ENCODE assay signal across 32 cellular contexts in the genomic region with DNA sequence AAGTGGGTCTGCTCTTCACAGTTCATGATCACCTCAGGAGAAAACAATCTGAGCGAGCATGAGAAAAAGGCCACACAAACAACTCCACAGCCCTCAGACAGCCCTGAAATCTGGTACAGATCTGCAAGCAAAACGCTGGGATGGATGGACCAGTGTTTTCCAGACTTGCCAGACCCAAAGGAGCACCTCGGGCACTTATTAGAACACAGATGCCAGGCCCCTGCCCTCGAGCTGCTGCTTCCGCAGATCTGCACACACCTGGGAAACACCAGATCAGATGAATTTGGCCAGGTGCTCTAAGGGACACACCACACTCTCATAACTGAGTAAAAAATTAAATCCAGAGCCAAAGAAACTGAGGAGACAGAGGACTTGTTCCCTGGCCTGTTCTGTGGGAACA.
"Had no signal": no experiment of that assay in that cellular context is flagged by ENCODE, and none has a peak within 500 bp of the region (broad histone marks: within the 10 kb centered on the region; RNA-seq: fewer than 3 reads in every experiment).

No MANE protein-coding gene starts in this region.

- H3K9me3 Mint-ChIP-seq: activated CD4-positive, alpha-beta T cell treated with anti-CD3 and anti-CD28 coated beads, Interleukin-2, amount 10 ng/mL, durations not matched to agents 24 days and 14 days; activated naive CD4-positive, alpha-beta T cell treated with anti-CD3 and anti-CD28 coated beads for 36 hours; activated naive CD4-positive, alpha-beta T cell treated with anti-CD3 and anti-CD28 coated beads, Interleukin-2, amount 50 U/mL, for 24 hours; activated naive CD8-positive, alpha-beta T cell treated with anti-CD3 and anti-CD28 coated beads for 36 hours; activated naive CD8-positive, alpha-beta T cell treated with anti-CD3 and anti-CD28 coated beads, Interleukin-2, amount 50 U/mL, for 24 hours; activated T-helper 1 cell treated with anti-CD3 and anti-CD28 coated beads, Interleukin-12 subunit alpha, Interleukin-12 subunit beta, Interleukin-2, Interleukin-4 antibody, amounts not matched to agents 30 ng/mL and 10 ng/mL and 1 ng/mL, durations not matched to agents 14 hours and 24 hours and 36 hours; activated T-helper 2 cell treated with anti-CD3 and anti-CD28 coated beads, Interferon-gamma antibody, Interleukin-2, Interleukin-4, amounts not matched to agents 10 μg/mL and 5 μg/mL and 100 μg/mL, durations not matched to agents 14 hours and 24 hours and 36 hours; T-helper 2 cell treated with Interferon-gamma antibody and Interleukin-4, amounts not matched to agents 5 μg/mL and 100 μg/mL, for 36 hours had no signal

- H3K9me3 ChIP-seq: adrenal gland, body of pancreas, esophagus muscularis mucosa, gastroesophageal sphincter had no signal

- H3K27me3 ChIP-seq: adrenal gland, body of pancreas, esophagus muscularis mucosa, foreskin keratinocyte, gastroesophageal sphincter had no signal

- H3K4me1 Mint-ChIP-seq: activated CD4-positive, alpha-beta T cell treated with anti-CD3 and anti-CD28 coated beads for 36 hours; activated CD4-positive, alpha-beta T cell treated with anti-CD3 and anti-CD28 coated beads, Interleukin-2, amount 10 ng/mL, durations not matched to agents 24 days and 14 days; activated CD8-positive, alpha-beta memory T cell treated with anti-CD3 and anti-CD28 coated beads, Interleukin-2, amount 10 ng/mL, durations not matched to agents 7 days and 5 days; activated naive CD4-positive, alpha-beta T cell treated with anti-CD3 and anti-CD28 coated beads, Interleukin-2, amount 50 U/mL, for 24 hours; activated naive CD8-positive, alpha-beta T cell treated with anti-CD3 and anti-CD28 coated beads for 36 hours; activated naive CD8-positive, alpha-beta T cell treated with anti-CD3 and anti-CD28 coated beads, Interleukin-2, amount 50 U/mL, for 24 hours; T-helper 17 cell had no signal

- H3K4me3 ChIP-seq: adrenal gland, body of pancreas, esophagus muscularis mucosa, gastroesophageal sphincter had no signal

- H3K27ac Mint-ChIP-seq: activated CD4-positive, alpha-beta memory T cell treated with anti-CD3 and anti-CD28 coated beads for 36 hours; activated CD4-positive, alpha-beta T cell treated with anti-CD3 and anti-CD28 coated beads for 36 hours; activated CD4-positive, alpha-beta T cell treated with anti-CD3 and anti-CD28 coated beads, Interleukin-2, amount 10 ng/mL, durations not matched to agents 24 days and 14 days; activated CD8-positive, alpha-beta memory T cell treated with anti-CD3 and anti-CD28 coated beads, Interleukin-2, amount 10 ng/mL, durations not matched to agents 7 days and 5 days; activated CD8-positive, alpha-beta T cell treated with anti-CD3 and anti-CD28 coated beads, Interleukin-2, amount 10 ng/mL, durations not matched to agents 7 days and 5 days; activated naive CD4-positive, alpha-beta T cell treated with anti-CD3 and anti-CD28 coated beads for 36 hours; activated naive CD4-positive, alpha-beta T cell treated with anti-CD3 and anti-CD28 coated beads, Interleukin-2, amount 50 U/mL, for 24 hours; activated naive CD8-positive, alpha-beta T cell treated with anti-CD3 and anti-CD28 coated beads for 36 hours; activated naive CD8-positive, alpha-beta T cell treated with anti-CD3 and anti-CD28 coated beads, Interleukin-2, amount 50 U/mL, for 24 hours; activated T-helper 1 cell treated with anti-CD3 and anti-CD28 coated beads, Interleukin-12 subunit alpha, Interleukin-12 subunit beta, Interleukin-2, Interleukin-4 antibody, amounts not matched to agents 30 ng/mL and 10 ng/mL and 1 ng/mL, durations not matched to agents 14 hours and 24 hours and 36 hours; activated T-helper 2 cell treated with anti-CD3 and anti-CD28 coated beads, Interferon-gamma antibody, Interleukin-2, Interleukin-4, amounts not matched to agents 10 μg/mL and 5 μg/mL and 100 μg/mL, durations not matched to agents 14 hours and 24 hours and 36 hours; effector memory CD8-positive, alpha-beta T cell; T-helper 17 cell; T-helper 2 cell treated with Interferon-gamma antibody and Interleukin-4, amounts not matched to agents 5 μg/mL and 100 μg/mL, for 36 hours had no signal

- DNase-seq: activated CD4-positive, alpha-beta memory T cell treated with anti-CD3 and anti-CD28 coated beads for 36 hours; activated CD4-positive, alpha-beta T cell treated with anti-CD3 and anti-CD28 coated beads for 36 hours; activated CD4-positive, alpha-beta T cell treated with anti-CD3 and anti-CD28 coated beads, Interleukin-2, amount 10 ng/mL, durations not matched to agents 24 days and 14 days; activated CD4-positive, CD25-positive, alpha-beta regulatory T cell; activated CD4-positive, CD25-positive, alpha-beta regulatory T cell treated with anti-CD3 and anti-CD28 coated beads, Interleukin-2, amount 50 U/mL, for 72 hours; activated CD8-positive, alpha-beta memory T cell treated with anti-CD3 and anti-CD28 coated beads, Interleukin-2, amount 10 ng/mL, durations not matched to agents 7 days and 5 days; activated CD8-positive, alpha-beta memory T cell treated with anti-CD3 and anti-CD28 coated beads, Interleukin-2, amount 50 U/mL, for 4 hours; activated CD8-positive, alpha-beta T cell treated with anti-CD3 and anti-CD28 coated beads, Interleukin-2, amount 10 ng/mL, durations not matched to agents 7 days and 5 days; activated effector memory CD4-positive, alpha-beta T cell treated with anti-CD3 and anti-CD28 coated beads, Interleukin-2, amount 50 U/mL, for 16 hours; activated naive CD4-positive, alpha-beta T cell treated with anti-CD3 and anti-CD28 coated beads for 36 hours; activated naive CD8-positive, alpha-beta T cell treated with anti-CD3 and anti-CD28 coated beads for 36 hours; activated naive CD8-positive, alpha-beta T cell treated with anti-CD3 and anti-CD28 coated beads, Interleukin-2, amount 50 U/mL, for 24 hours; activated T-cell treated with anti-CD3 and anti-CD28 coated beads, Interleukin-2, amount 50 U/mL, for 1 hour; activated T-cell treated with anti-CD3 and anti-CD28 coated beads, Interleukin-2, amount 50 U/mL, for 48 hours; adrenal gland; aorta; body of pancreas; cortex of kidney; dermis blood vessel endothelial cell; effector CD4-positive, alpha-beta T cell; effector memory CD8-positive, alpha-beta T cell; erythroblast; foreskin keratinocyte; T-helper 1 cell; T-helper 17 cell had no signal

- H3K4me3 Mint-ChIP-seq: activated CD4-positive, alpha-beta memory T cell treated with anti-CD3 and anti-CD28 coated beads for 36 hours; activated CD4-positive, alpha-beta T cell treated with anti-CD3 and anti-CD28 coated beads for 36 hours; activated CD4-positive, alpha-beta T cell treated with anti-CD3 and anti-CD28 coated beads, Interleukin-2, amount 10 ng/mL, durations not matched to agents 24 days and 14 days; activated CD8-positive, alpha-beta memory T cell treated with anti-CD3 and anti-CD28 coated beads, Interleukin-2, amount 10 ng/mL, durations not matched to agents 7 days and 5 days; activated CD8-positive, alpha-beta T cell treated with anti-CD3 and anti-CD28 coated beads, Interleukin-2, amount 10 ng/mL, durations not matched to agents 7 days and 5 days; activated naive CD4-positive, alpha-beta T cell treated with anti-CD3 and anti-CD28 coated beads for 36 hours; activated naive CD4-positive, alpha-beta T cell treated with anti-CD3 and anti-CD28 coated beads, Interleukin-2, amount 50 U/mL, for 24 hours; activated naive CD8-positive, alpha-beta T cell treated with anti-CD3 and anti-CD28 coated beads for 36 hours; activated naive CD8-positive, alpha-beta T cell treated with anti-CD3 and anti-CD28 coated beads, Interleukin-2, amount 50 U/mL, for 24 hours; activated T-helper 1 cell treated with anti-CD3 and anti-CD28 coated beads, Interleukin-12 subunit alpha, Interleukin-12 subunit beta, Interleukin-2, Interleukin-4 antibody, amounts not matched to agents 30 ng/mL and 10 ng/mL and 1 ng/mL, durations not matched to agents 14 hours and 24 hours and 36 hours; effector memory CD8-positive, alpha-beta T cell; T-helper 17 cell; T-helper 2 cell treated with Interferon-gamma antibody and Interleukin-4, amounts not matched to agents 5 μg/mL and 100 μg/mL, for 36 hours had no signal

- H3K27ac ChIP-seq: adrenal gland, body of pancreas, esophagus muscularis mucosa, foreskin keratinocyte, gastroesophageal sphincter had no signal

- H3K4me1 ChIP-seq: adrenal gland, body of pancreas, esophagus muscularis mucosa, gastroesophageal sphincter had no signal

- H3K36me3 Mint-ChIP-seq: activated CD4-positive, alpha-beta memory T cell treated with anti-CD3 and anti-CD28 coated beads for 36 hours; activated CD8-positive, alpha-beta memory T cell treated with anti-CD3 and anti-CD28 coated beads, Interleukin-2, amount 10 ng/mL, durations not matched to agents 7 days and 5 days; activated naive CD4-positive, alpha-beta T cell treated with anti-CD3 and anti-CD28 coated beads, Interleukin-2, amount 50 U/mL, for 24 hours; activated naive CD8-positive, alpha-beta T cell treated with anti-CD3 and anti-CD28 coated beads for 36 hours had no signal

- ATAC-seq: activated CD4-positive, alpha-beta T cell treated with anti-CD3 and anti-CD28 coated beads for 36 hours; activated CD8-positive, alpha-beta memory T cell treated with anti-CD3 and anti-CD28 coated beads, Interleukin-2, amount 10 ng/mL, durations not matched to agents 7 days and 5 days; activated CD8-positive, alpha-beta T cell treated with anti-CD3 and anti-CD28 coated beads, Interleukin-2, amount 10 ng/mL, durations not matched to agents 7 days and 5 days; activated naive CD8-positive, alpha-beta T cell treated with anti-CD3 and anti-CD28 coated beads, Interleukin-2, amount 50 U/mL, for 24 hours; body of pancreas; effector memory CD8-positive, alpha-beta T cell; foreskin keratinocyte; gastroesophageal sphincter; T-helper 17 cell had no signal

- H3K36me3 ChIP-seq: adrenal gland, esophagus muscularis mucosa, gastroesophageal sphincter had no signal

- FAIRE-seq: colon had no signal

- H3K27me3 Mint-ChIP-seq: activated CD4-positive, alpha-beta memory T cell treated with anti-CD3 and anti-CD28 coated beads for 36 hours; activated CD4-positive, alpha-beta T cell treated with anti-CD3 and anti-CD28 coated beads for 36 hours; activated CD4-positive, alpha-beta T cell treated with anti-CD3 and anti-CD28 coated beads, Interleukin-2, amount 10 ng/mL, durations not matched to agents 24 days and 14 days; activated CD8-positive, alpha-beta memory T cell treated with anti-CD3 and anti-CD28 coated beads, Interleukin-2, amount 10 ng/mL, durations not matched to agents 7 days and 5 days; activated naive CD4-positive, alpha-beta T cell treated with anti-CD3 and anti-CD28 coated beads, Interleukin-2, amount 50 U/mL, for 24 hours; activated naive CD8-positive, alpha-beta T cell treated with anti-CD3 and anti-CD28 coated beads for 36 hours; activated naive CD8-positive, alpha-beta T cell treated with anti-CD3 and anti-CD28 coated beads, Interleukin-2, amount 50 U/mL, for 24 hours; effector memory CD8-positive, alpha-beta T cell; T-helper 17 cell had no signal
